ENCODE assay signal across 29 cellular contexts in the genomic region with DNA sequence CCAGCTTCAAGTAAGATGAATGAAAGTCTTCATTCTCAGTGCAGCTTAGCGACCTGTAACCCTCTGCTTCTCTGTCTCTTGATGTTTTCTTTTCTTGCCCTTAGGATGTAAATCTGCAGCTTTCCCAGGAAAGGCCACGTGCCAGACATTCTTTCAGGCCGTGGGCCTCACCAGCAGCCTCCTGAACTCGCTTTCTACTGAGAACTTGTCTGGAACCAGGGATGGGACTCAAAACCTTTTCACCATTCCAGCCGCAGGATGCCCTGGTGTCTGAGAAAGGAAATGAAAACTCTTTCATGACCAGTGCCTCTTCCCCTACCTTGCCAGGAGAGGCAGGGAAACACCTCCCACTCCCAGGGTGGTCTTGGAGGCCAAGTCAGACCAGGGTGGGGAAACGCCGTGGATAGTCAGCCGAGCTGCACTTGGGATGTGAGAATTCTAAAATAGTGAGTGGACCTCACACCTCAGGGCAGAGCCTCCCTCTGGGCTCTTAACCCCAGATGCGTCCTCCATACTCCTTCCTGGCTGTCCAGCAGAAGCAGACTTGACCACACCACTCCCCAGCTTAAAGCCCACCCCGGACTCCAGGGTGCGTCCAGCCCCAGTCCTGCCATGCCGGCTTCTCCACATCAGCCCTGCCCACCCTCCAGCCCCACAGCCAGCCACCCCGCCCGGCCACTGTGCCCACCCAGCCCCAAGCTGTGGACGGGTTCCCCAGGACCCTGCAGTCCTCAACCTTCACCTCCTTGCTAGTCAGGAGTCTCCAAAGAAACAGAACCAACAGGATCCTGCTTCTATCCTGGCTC.
DNase-seq lines count a peak whose midpoint lies in the region; ATAC-seq, FAIRE-seq and TF ChIP-seq lines count a peak whose summit lies in the region.
"Had no signal": no experiment of that assay in that cellular context is flagged by ENCODE, and none has a peak within 500 bp of the region (broad histone marks: within the 10 kb centered on the region; RNA-seq: fewer than 3 reads in every experiment).

No MANE protein-coding gene starts in this region.

- no peaks in the 10 kb centered on the region for H3K36me3 Mint-ChIP-seq in natural killer cell treated with Interleukin-12 subunit alpha and Interleukin-12 subunit beta and Interleukin-15 and Interleukin-18, amount 100 ng/mL, for 72 hours
- H3K36me3 Mint-ChIP-seq in natural killer cell, result no peaks in the 10 kb centered on the region
- H3K36me3 Mint-ChIP-seq: activated naive CD8-positive, alpha-beta T cell treated with anti-CD3 and anti-CD28 coated beads, Interleukin-2, amount 10 ng/mL, durations not matched to agents 7 days and 5 days had no signal

- no peak overlapping the region for H3K4me3 Mint-ChIP-seq in natural killer cell treated with Interleukin-12 subunit alpha and Interleukin-12 subunit beta and Interleukin-15 and Interleukin-18, amount 100 ng/mL, for 72 hours
- H3K4me3 Mint-ChIP-seq in natural killer cell, result no peak overlapping the region
- H3K4me3 Mint-ChIP-seq: activated naive CD8-positive, alpha-beta T cell treated with anti-CD3 and anti-CD28 coated beads, Interleukin-2, amount 10 ng/mL, durations not matched to agents 7 days and 5 days; B cell had no signal

- H3K4me2 ChIP-seq in endothelial cell of umbilical vein (ENCODE audit: insufficient read depth, low read length), result no peak overlapping the region
- H3K4me2 ChIP-seq: KMS-11 had no signal

- H3K27me3 ChIP-seq in endothelial cell of umbilical vein (ENCODE audit: control insufficient read depth in 2 of 2, insufficient read depth in 2 of 2, low read length in 2 of 2) (no peaks in the 10 kb centered on the region), Peyer's patch (no peaks in the 10 kb centered on the region)
- H3K27me3 ChIP-seq: ovary, right lobe of liver, transverse colon had no signal

- TF ChIP-seq CTCF in natural killer cell (IDR thresholded peaks at IDR 0.05), result no peak
- no peak for TF ChIP-seq CTCF in endothelial cell of umbilical vein (IDR thresholded peaks at IDR 0.05; ENCODE audit: extremely low read depth in 1 of 2, insufficient read depth in 1 of 2, low read depth in 1 of 2, low read length in 2 of 2)
- TF ChIP-seq CTCF in Peyer's patch (IDR thresholded peaks at IDR 0.05), result no peak

- dilution Hi-C loops in endothelial cell of umbilical vein (cut with MboI; ENCODE audit: extremely low pct_ligation_motif_present, low sequenced_read_pairs), result no loop called here

- H3K4me1 ChIP-seq in endothelial cell of umbilical vein (ENCODE audit: control insufficient read depth, extremely low read depth, insufficient read depth, low read length) (no peaks in the 10 kb centered on the region), Peyer's patch (no peaks in the 10 kb centered on the region)
- H3K4me1 ChIP-seq: HAP-1, right lobe of liver, stomach, transverse colon had no signal

- H3K27ac Mint-ChIP-seq in natural killer cell treated with Interleukin-12 subunit alpha and Interleukin-12 subunit beta and Interleukin-15 and Interleukin-18, amount 100 ng/mL, for 72 hours, result no peak overlapping the region
- no peak overlapping the region for H3K27ac Mint-ChIP-seq in natural killer cell
- H3K27ac Mint-ChIP-seq: activated naive CD8-positive, alpha-beta T cell treated with anti-CD3 and anti-CD28 coated beads, Interleukin-2, amount 10 ng/mL, durations not matched to agents 7 days and 5 days; B cell had no signal

- POLR2A ChIA-PET in endothelial cell of umbilical vein (lab: Charles Lee), result no interaction called here

- CTCF ChIA-PET in endothelial cell of umbilical vein (lab: Charles Lee), result interaction anchor here (1.8 kb wide), 1 partner anchor 11 kb away, joined by 6 read pairs; no protein-coding TSS in a partner anchor

- no peaks in the 10 kb centered on the region for H4K20me1 ChIP-seq in endothelial cell of umbilical vein (replicated peaks; ENCODE audit: control insufficient read depth, extremely low read depth, insufficient read depth, low read length)

- H3K4me1 Mint-ChIP-seq in natural killer cell treated with Interleukin-12 subunit alpha and Interleukin-12 subunit beta and Interleukin-15 and Interleukin-18, amount 100 ng/mL, for 72 hours (ENCODE audit: low read depth in 2 of 2), result no peaks in the 10 kb centered on the region
- H3K4me1 Mint-ChIP-seq in natural killer cell, result no peaks in the 10 kb centered on the region
- H3K4me1 Mint-ChIP-seq: activated naive CD8-positive, alpha-beta T cell treated with anti-CD3 and anti-CD28 coated beads, Interleukin-2, amount 10 ng/mL, durations not matched to agents 7 days and 5 days; B cell had no signal

- H3K9me3 ChIP-seq in endothelial cell of umbilical vein (replicated peaks; ENCODE audit: control insufficient read depth, insufficient read depth, low read length) (no peaks in the 10 kb centered on the region), Peyer's patch (no peaks in the 10 kb centered on the region)
- H3K9me3 ChIP-seq: HAP-1, ovary, right lobe of liver, stomach, transverse colon had no signal

- H3K27me3 Mint-ChIP-seq in natural killer cell treated with Interleukin-12 subunit alpha and Interleukin-12 subunit beta and Interleukin-15 and Interleukin-18, amount 100 ng/mL, for 72 hours, result peaks cover 14 to 45% of the 10 kb centered on the region in 2 donors
- H3K27me3 Mint-ChIP-seq in natural killer cell (ENCODE audit: low read depth in 2 of 2), result peaks cover 11 to 30% of the 10 kb centered on the region in 2 donors
- H3K27me3 Mint-ChIP-seq: B cell had no signal

- H3K9me1 ChIP-seq in endothelial cell of umbilical vein (replicated peaks; ENCODE audit: control insufficient read depth, extremely low read depth, insufficient read depth, low read length), result no peaks in the 10 kb centered on the region

- intact Hi-C loops in natural killer cell (cut with micrococcal nuclease) (no loop called here), endothelial cell of umbilical vein (cut with micrococcal nuclease) (no loop called here)

- no peaks in the 10 kb centered on the region for H3K36me3 ChIP-seq in endothelial cell of umbilical vein (ENCODE audit: control insufficient read depth in 2 of 2, extremely low read depth in 1 of 2, insufficient read depth in 2 of 2, low read length in 2 of 2)
- no peaks in the 10 kb centered on the region for H3K36me3 ChIP-seq in Peyer's patch
- H3K36me3 ChIP-seq: HAP-1, ovary, right lobe of liver, stomach, transverse colon had no signal

- ATAC-seq in natural killer cell treated with Interleukin-12 subunit alpha and Interleukin-12 subunit beta and Interleukin-15 and Interleukin-18, amount 100 ng/mL, for 72 hours, result peak; percentile 28 to 36
- ATAC-seq in natural killer cell (no peak), GM18868 (IDR thresholded peaks at IDR 0.05; ENCODE audit: unreplicated experiment) (no peak), HG03432 (IDR thresholded peaks at IDR 0.05; ENCODE audit: unreplicated experiment) (no peak)
- ATAC-seq: Panc1 had no signal

- no peaks in the 10 kb centered on the region for H3K9me3 Mint-ChIP-seq in natural killer cell treated with Interleukin-12 subunit alpha and Interleukin-12 subunit beta and Interleukin-15 and Interleukin-18, amount 100 ng/mL, for 72 hours
- H3K9me3 Mint-ChIP-seq in natural killer cell, result no peaks in the 10 kb centered on the region
- H3K9me3 Mint-ChIP-seq: activated naive CD8-positive, alpha-beta T cell treated with anti-CD3 and anti-CD28 coated beads, Interleukin-2, amount 10 ng/mL, durations not matched to agents 7 days and 5 days had no signal

- TF ChIP-seq POLR2A in endothelial cell of umbilical vein (IDR thresholded peaks at IDR 0.05; ENCODE audit: low read depth, low read length) (no peak), Peyer's patch (IDR thresholded peaks at IDR 0.05) (no peak)

- no peak overlapping the region for H2AFZ ChIP-seq in endothelial cell of umbilical vein (ENCODE audit: low read depth, low read length)

- H3K9ac ChIP-seq in endothelial cell of umbilical vein (replicated peaks; ENCODE audit: extremely low read depth, insufficient read depth, low read length), result no peak overlapping the region
- H3K9ac ChIP-seq: KMS-11 had no signal

- BruUV-seq in endothelial cell of umbilical vein (replicated peaks; lab: Mats Ljungman, UMichigan), result no TSS peak

- DNase-seq in natural killer cell treated with Interleukin-12 subunit alpha and Interleukin-12 subunit beta and Interleukin-15 and Interleukin-18, amount 100 ng/mL, for 72 hours (ENCODE audit: low spot score), result no peak
- DNase-seq in natural killer cell (no peak), endothelial cell of umbilical vein (ENCODE audit: low read depth, low spot score) (peak; percentile 70), mucosa of gallbladder (ENCODE audit: low spot score) (peak; percentile 6), LoVo (ENCODE audit: low spot score) (no peak), Peyer's patch (no peak)
- DNase-seq: activated CD8-positive, alpha-beta memory T cell treated with anti-CD3 and anti-CD28 coated beads, Interleukin-2, amount 50 U/mL, for 48 hours; activated naive CD8-positive, alpha-beta T cell treated with anti-CD3 and anti-CD28 coated beads, Interleukin-2, amount 10 ng/mL, durations not matched to agents 7 days and 5 days; foreskin melanocyte; hypothalamus; NCI-H1092 treated with DMSO at 0.1 percent for 48 hours; NCI-H2029; NCI-H226; NCI-H774; right lobe of liver; stomach; T-helper 2 cell; transverse colon had no signal

- H3K4me3 ChIP-seq in endothelial cell of umbilical vein (replicated peaks in 1 of 3; ENCODE audit: insufficient read depth in 1 of 3, low read depth in 1 of 3, low read length in 3 of 3), result no peak overlapping the region
- no peak overlapping the region for H3K4me3 ChIP-seq in Peyer's patch
- H3K4me3 ChIP-seq: HAP-1, lung, ovary, right lobe of liver, stomach, transverse colon had no signal

- H3K27ac ChIP-seq in endothelial cell of umbilical vein (ENCODE audit: insufficient read depth, low read depth, low read length), result no peak overlapping the region
- no peak overlapping the region for H3K27ac ChIP-seq in Peyer's patch
- H3K27ac ChIP-seq: KMS-11, ovary, right lobe of liver, stomach, transverse colon, VCaP had no signal

- H3K79me2 ChIP-seq in endothelial cell of umbilical vein (ENCODE audit: control insufficient read depth, insufficient read depth, low read length), result no peaks in the 10 kb centered on the region

- FAIRE-seq in endothelial cell of umbilical vein (lab: Jason Lieb, UNC), result no peak
- FAIRE-seq: GM12891, islet of Langerhans had no signal

TF ChIP-seq in endothelial cell of umbilical vein, 7 proteins besides CTCF, POLR2A, EP300 and RAD21 (continues in another document):
- TF ChIP-seq EZH2 (IDR thresholded peaks at IDR 0.05; ENCODE audit: borderline replicate concordance, low read depth, low read length, severe bottlenecking) (no peak), POLR2AphosphoS5 (IDR thresholded peaks at IDR 0.05; ENCODE audit: insufficient read depth, low read depth, low read length) (no peak), JUN (IDR thresholded peaks at IDR 0.05; ENCODE audit: borderline replicate concordance, insufficient read depth, insufficient read length, low read depth) (no peak), MYC (IDR thresholded peaks at IDR 0.05; ENCODE audit: low read depth, low read length) (no peak), FOS (IDR thresholded peaks at IDR 0.05; ENCODE audit: borderline replicate concordance, insufficient read depth, low read length) (no peak)

Comparison
In these comparisons a context has a peak if more than half of its experiments do, and no peak if none do; other contexts are left out.
1. ATAC-seq: peak in natural killer cell treated with Interleukin-12 subunit alpha and Interleukin-12 subunit beta and Interleukin-15 and Interleukin-18, amount 100 ng/mL, for 72 hours (2 of 2); none in natural killer cell (0 of 3), GM18868 (single experiment) and HG03432 (single experiment).
2. DNase-seq: peak in endothelial cell of umbilical vein (single experiment) and mucosa of gallbladder (single experiment); none in natural killer cell treated with Interleukin-12 subunit alpha and Interleukin-12 subunit beta and Interleukin-15 and Interleukin-18, amount 100 ng/mL, for 72 hours (single experiment), natural killer cell (single experiment), LoVo (single experiment) and Peyer's patch (0 of 3).